In the genomic region with DNA sequence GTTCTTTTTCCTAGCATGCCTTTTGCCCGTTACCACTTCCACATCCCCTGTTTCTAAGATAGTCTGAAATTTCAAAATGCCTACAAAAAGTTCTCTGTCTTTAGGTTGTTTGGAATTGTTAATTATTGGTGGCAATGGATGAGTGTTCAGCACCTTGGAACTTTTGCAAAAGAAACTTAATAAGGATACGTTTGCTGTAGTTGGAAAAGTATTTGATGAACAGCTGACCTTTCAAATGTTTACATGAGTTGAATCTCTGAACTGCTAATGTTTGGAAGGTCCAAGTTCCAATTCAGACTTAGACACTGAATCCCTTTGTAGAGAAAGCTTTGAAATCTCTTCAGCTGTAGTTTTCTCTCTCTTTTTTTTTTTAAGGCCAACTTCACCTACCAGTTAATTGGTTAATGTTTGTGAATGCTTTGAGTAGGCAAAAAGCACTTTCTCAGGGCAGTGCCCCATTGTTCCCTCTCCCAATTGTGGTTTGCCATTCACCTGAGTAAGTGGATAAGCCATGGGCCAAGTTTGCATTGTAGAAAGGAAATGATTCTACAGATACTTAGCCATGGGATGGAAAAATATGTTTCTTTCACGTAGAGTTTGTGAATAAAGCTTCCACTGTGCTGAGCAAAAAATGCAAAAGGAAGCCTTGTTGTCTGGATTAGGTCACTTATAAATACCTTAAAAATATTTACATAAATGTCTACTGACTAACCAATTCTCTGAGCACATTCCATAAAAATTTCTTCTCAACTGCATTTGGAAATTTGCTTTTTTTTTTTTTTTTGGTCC, we compare ENCODE assay signal across 1 cellular context.
TF ChIP-seq lines count a peak whose summit lies in the region.

No MANE protein-coding gene starts in this region.

TF ChIP-seq in GM23338, 12 proteins besides CTCF, POLR2A, EP300 and RAD21:
- TF ChIP-seq, protein P1, sequence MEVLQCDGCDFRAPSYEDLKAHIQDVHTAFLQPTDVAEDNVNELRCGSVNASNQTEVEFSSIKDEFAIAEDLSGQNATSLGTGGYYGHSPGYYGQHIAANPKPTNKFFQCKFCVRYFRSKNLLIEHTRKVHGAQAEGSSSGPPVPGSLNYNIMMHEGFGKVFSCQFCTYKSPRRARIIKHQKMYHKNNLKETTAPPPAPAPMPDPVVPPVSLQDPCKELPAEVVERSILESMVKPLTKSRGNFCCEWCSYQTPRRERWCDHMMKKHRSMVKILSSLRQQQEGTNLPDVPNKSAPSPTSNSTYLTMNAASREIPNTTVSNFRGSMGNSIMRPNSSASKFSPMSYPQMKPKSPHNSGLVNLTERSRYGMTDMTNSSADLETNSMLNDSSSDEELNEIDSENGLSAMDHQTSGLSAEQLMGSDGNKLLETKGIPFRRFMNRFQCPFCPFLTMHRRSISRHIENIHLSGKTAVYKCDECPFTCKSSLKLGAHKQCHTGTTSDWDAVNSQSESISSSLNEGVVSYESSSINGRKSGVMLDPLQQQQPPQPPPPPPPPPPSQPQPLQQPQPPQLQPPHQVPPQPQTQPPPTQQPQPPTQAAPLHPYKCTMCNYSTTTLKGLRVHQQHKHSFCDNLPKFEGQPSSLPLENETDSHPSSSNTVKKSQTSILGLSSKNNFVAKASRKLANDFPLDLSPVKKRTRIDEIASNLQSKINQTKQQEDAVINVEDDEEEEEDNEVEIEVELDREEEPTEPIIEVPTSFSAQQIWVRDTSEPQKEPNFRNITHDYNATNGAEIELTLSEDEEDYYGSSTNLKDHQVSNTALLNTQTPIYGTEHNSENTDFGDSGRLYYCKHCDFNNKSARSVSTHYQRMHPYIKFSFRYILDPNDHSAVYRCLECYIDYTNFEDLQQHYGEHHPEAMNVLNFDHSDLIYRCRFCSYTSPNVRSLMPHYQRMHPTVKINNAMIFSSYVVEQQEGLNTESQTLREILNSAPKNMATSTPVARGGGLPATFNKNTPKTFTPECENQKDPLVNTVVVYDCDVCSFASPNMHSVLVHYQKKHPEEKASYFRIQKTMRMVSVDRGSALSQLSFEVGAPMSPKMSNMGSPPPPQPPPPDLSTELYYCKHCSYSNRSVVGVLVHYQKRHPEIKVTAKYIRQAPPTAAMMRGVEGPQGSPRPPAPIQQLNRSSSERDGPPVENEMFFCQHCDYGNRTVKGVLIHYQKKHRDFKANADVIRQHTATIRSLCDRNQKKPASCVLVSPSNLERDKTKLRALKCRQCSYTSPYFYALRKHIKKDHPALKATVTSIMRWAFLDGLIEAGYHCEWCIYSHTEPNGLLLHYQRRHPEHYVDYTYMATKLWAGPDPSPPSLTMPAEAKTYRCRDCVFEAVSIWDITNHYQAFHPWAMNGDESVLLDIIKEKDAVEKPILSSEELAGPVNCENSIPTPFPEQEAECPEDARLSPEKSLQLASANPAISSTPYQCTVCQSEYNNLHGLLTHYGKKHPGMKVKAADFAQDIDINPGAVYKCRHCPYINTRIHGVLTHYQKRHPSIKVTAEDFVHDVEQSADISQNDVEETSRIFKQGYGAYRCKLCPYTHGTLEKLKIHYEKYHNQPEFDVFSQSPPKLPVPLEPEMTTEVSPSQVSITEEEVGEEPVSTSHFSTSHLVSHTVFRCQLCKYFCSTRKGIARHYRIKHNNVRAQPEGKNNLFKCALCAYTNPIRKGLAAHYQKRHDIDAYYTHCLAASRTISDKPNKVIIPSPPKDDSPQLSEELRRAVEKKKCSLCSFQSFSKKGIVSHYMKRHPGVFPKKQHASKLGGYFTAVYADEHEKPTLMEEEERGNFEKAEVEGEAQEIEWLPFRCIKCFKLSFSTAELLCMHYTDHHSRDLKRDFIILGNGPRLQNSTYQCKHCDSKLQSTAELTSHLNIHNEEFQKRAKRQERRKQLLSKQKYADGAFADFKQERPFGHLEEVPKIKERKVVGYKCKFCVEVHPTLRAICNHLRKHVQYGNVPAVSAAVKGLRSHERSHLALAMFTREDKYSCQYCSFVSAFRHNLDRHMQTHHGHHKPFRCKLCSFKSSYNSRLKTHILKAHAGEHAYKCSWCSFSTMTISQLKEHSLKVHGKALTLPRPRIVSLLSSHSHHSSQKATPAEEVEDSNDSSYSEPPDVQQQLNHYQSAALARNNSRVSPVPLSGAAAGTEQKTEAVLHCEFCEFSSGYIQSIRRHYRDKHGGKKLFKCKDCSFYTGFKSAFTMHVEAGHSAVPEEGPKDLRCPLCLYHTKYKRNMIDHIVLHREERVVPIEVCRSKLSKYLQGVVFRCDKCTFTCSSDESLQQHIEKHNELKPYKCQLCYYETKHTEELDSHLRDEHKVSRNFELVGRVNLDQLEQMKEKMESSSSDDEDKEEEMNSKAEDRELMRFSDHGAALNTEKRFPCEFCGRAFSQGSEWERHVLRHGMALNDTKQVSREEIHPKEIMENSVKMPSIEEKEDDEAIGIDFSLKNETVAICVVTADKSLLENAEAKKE (CRISPR knock-in tag; IDR thresholded peaks at IDR 0.05), result no peak
- TF ChIP-seq ZNF331 (CRISPR knock-in tag; IDR thresholded peaks at IDR 0.05; ENCODE audit: low read depth), result no peak
- TF ChIP-seq ZNF114 (CRISPR knock-in tag; IDR thresholded peaks at IDR 0.05), result no peak
- TF ChIP-seq, protein P2, sequence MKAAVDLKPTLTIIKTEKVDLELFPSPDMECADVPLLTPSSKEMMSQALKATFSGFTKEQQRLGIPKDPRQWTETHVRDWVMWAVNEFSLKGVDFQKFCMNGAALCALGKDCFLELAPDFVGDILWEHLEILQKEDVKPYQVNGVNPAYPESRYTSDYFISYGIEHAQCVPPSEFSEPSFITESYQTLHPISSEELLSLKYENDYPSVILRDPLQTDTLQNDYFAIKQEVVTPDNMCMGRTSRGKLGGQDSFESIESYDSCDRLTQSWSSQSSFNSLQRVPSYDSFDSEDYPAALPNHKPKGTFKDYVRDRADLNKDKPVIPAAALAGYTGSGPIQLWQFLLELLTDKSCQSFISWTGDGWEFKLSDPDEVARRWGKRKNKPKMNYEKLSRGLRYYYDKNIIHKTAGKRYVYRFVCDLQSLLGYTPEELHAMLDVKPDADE (IDR thresholded peaks at IDR 0.05), result no peak
- TF ChIP-seq POLR2AphosphoS5 (IDR thresholded peaks at IDR 0.05; ENCODE audit: low read depth), result no peak
- TF ChIP-seq CREB1 (CRISPR knock-in tag; IDR thresholded peaks at IDR 0.05; ENCODE audit: low read depth), result no peak
- TF ChIP-seq, protein P3, sequence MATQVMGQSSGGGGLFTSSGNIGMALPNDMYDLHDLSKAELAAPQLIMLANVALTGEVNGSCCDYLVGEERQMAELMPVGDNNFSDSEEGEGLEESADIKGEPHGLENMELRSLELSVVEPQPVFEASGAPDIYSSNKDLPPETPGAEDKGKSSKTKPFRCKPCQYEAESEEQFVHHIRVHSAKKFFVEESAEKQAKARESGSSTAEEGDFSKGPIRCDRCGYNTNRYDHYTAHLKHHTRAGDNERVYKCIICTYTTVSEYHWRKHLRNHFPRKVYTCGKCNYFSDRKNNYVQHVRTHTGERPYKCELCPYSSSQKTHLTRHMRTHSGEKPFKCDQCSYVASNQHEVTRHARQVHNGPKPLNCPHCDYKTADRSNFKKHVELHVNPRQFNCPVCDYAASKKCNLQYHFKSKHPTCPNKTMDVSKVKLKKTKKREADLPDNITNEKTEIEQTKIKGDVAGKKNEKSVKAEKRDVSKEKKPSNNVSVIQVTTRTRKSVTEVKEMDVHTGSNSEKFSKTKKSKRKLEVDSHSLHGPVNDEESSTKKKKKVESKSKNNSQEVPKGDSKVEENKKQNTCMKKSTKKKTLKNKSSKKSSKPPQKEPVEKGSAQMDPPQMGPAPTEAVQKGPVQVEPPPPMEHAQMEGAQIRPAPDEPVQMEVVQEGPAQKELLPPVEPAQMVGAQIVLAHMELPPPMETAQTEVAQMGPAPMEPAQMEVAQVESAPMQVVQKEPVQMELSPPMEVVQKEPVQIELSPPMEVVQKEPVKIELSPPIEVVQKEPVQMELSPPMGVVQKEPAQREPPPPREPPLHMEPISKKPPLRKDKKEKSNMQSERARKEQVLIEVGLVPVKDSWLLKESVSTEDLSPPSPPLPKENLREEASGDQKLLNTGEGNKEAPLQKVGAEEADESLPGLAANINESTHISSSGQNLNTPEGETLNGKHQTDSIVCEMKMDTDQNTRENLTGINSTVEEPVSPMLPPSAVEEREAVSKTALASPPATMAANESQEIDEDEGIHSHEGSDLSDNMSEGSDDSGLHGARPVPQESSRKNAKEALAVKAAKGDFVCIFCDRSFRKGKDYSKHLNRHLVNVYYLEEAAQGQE (IDR thresholded peaks at IDR 0.05; ENCODE audit: unreplicated experiment), result no peak
- TF ChIP-seq JUNB (IDR thresholded peaks at IDR 0.05; ENCODE audit: unreplicated experiment), result no peak
- no peak for TF ChIP-seq NANOG (IDR thresholded peaks at IDR 0.05; ENCODE audit: borderline replicate concordance)
- TF ChIP-seq STAT1 (IDR thresholded peaks at IDR 0.05; ENCODE audit: unreplicated experiment), result no peak
